ENCODE assay signal across 10 cellular contexts in the genomic region with DNA sequence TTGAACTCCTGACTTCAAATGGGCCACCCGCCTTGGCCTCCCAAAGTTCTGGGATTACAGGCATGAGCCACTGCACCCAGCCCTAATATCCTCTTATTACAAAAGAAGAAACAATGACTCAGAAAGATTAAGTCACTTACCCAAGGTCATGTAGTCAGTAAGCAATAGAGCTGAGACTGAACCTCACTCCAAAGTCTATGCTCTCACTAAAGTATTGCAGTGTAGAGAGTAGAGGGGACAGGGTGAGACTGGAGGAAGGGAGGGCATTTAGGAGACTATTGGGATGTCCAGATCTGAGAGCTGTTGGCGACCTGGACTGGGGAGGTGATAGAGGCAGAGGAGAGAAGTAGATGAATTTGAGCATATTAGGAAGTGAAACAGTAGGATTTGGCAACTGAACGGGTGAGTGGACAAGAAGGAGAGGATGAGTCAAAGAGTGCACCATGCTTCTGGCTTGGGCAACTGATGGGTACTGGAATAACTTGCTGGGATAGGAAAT. TPM values are rescaled to one million over a fixed set of nuclear protein-coding genes. Genes with fewer than 3 reads are reported as not detected.
DNase-seq lines count a peak whose midpoint lies in the region; ATAC-seq and TF ChIP-seq lines count a peak whose summit lies in the region.
"Had no signal": no experiment of that assay in that cellular context is flagged by ENCODE, and none has a peak within 500 bp of the region (broad histone marks: within the 10 kb centered on the region; RNA-seq: fewer than 3 reads in every experiment).

No MANE protein-coding gene starts in this region.

- peak overlapping the region; percentile 14 for H3K4me3 Mint-ChIP-seq in activated CD4-positive, alpha-beta memory T cell treated with anti-CD3 and anti-CD28 coated beads for 36 hours
- H3K4me3 Mint-ChIP-seq: brain had no signal

- no peaks in the 10 kb centered on the region for H3K27me3 Mint-ChIP-seq in activated CD4-positive, alpha-beta memory T cell treated with anti-CD3 and anti-CD28 coated beads for 36 hours

- H3K9me3 ChIP-seq in SK-N-SH: no peaks in the 10 kb centered on the region

- 76% methylated on average over 3 of the region's 3 CpGs for WGBS in SK-N-SH (ENCODE audit: low lambda C conversion rate)

- H3K4me1 Mint-ChIP-seq in activated CD4-positive, alpha-beta memory T cell treated with anti-CD3 and anti-CD28 coated beads for 36 hours (ENCODE audit: low read depth): peaks cover 31% of the 10 kb centered on the region
- H3K4me1 Mint-ChIP-seq: brain had no signal

- TF ChIP-seq CTCF in foreskin keratinocyte (conservative IDR thresholded peaks at IDR 0.05) (no peak), SK-N-SH (IDR thresholded peaks at IDR 0.05) (no peak)

- H3K9me3 Mint-ChIP-seq in activated CD4-positive, alpha-beta memory T cell treated with anti-CD3 and anti-CD28 coated beads for 36 hours: no peaks in the 10 kb centered on the region

- intact Hi-C loops in activated CD4-positive, alpha-beta memory T cell treated with anti-CD3 and anti-CD28 coated beads for 36 hours (cut with micrococcal nuclease): loop anchor here (1.0 kb wide), 2 partner anchors 15 to 70 kb away; no protein-coding TSS in a partner anchor

- no peaks in the 10 kb centered on the region for H3F3A ChIP-seq in SK-N-SH (replicated peaks; ENCODE audit: insufficient read depth)

- no peaks in the 10 kb centered on the region for H3K79me2 ChIP-seq in SK-N-SH (ENCODE audit: insufficient read depth)

- no peak overlapping the region for H3K4me3 ChIP-seq in SK-N-SH (ENCODE audit: low read depth in 2 of 2, low read length in 1 of 2)

- H3K4me2 ChIP-seq in SK-N-SH: no peak overlapping the region

- DNase-seq in stimulated activated CD4-positive, alpha-beta T cell treated with anti-CD3 and anti-CD28 coated beads, Interleukin-1b, Interleukin-23, amount 100 ng/mL, for 48 hours: peak; percentile 17
- no peak for DNase-seq in stimulated activated CD4-positive, alpha-beta T cell treated with anti-CD3 and anti-CD28 coated beads, Interleukin-4, amount 100 ng/mL, for 24 hours
- peak; percentile 38 for DNase-seq in activated CD4-positive, alpha-beta memory T cell treated with anti-CD3 and anti-CD28 coated beads for 36 hours
- DNase-seq in foreskin keratinocyte: peak; percentile 29 to 57
- DNase-seq in SK-N-SH: no peak
- no peak for DNase-seq in effector CD4-positive, alpha-beta T cell
- DNase-seq: left cardiac atrium had no signal

- POLR2A ChIA-PET in activated CD4-positive, alpha-beta memory T cell treated with anti-CD3 and anti-CD28 coated beads for 36 hours (lab: Charles Lee): interaction anchor here (1.8 kb wide), 1 partner anchor 12 kb away, joined by 10 read pairs; a partner anchor contains a TSS
- POLR2A ChIA-PET in SK-N-SH (lab: Yijun Ruan, JAX): no interaction called here

- ATAC-seq in foreskin keratinocyte (peak; percentile 49), GM21528 (IDR thresholded peaks at IDR 0.05; ENCODE audit: low FRiP score, unreplicated experiment) (no peak), GM19351 (IDR thresholded peaks at IDR 0.05; ENCODE audit: unreplicated experiment) (no peak)

- no peak overlapping the region for H3K27ac ChIP-seq in foreskin keratinocyte
- H3K27ac ChIP-seq in SK-N-SH (ENCODE audit: low read depth in 2 of 2, low read length in 1 of 2): no peak overlapping the region

- no peak overlapping the region for H2AFZ ChIP-seq in SK-N-SH (ENCODE audit: low read depth)

- no peak overlapping the region for H3K9ac ChIP-seq in SK-N-SH

- CTCF ChIA-PET in activated CD4-positive, alpha-beta memory T cell treated with anti-CD3 and anti-CD28 coated beads for 36 hours (lab: Charles Lee): interaction anchor here (0.6 to 1.5 kb wide), 2 partner anchors 13 to 20 kb away, joined by 3 to 4 read pairs; no protein-coding TSS in a partner anchor
- CTCF ChIA-PET in SK-N-SH (lab: Yijun Ruan, JAX): no interaction called here

- no peaks in the 10 kb centered on the region for H3K36me3 ChIP-seq in SK-N-SH (replicated peaks in 1 of 2; ENCODE audit: control insufficient read depth in 1 of 2, insufficient read depth in 2 of 2, low read length in 1 of 2)

- no peaks in the 10 kb centered on the region for H3K27me3 ChIP-seq in foreskin keratinocyte
- no peaks in the 10 kb centered on the region for H3K27me3 ChIP-seq in SK-N-SH (ENCODE audit: insufficient read depth)

- peak overlapping the region; percentile 89 for H3K27ac Mint-ChIP-seq in activated CD4-positive, alpha-beta memory T cell treated with anti-CD3 and anti-CD28 coated beads for 36 hours

- TF ChIP-seq RAD21 in SK-N-SH (IDR thresholded peaks at IDR 0.05; ENCODE audit: low read length): no peak

- TF ChIP-seq EP300 in SK-N-SH (IDR thresholded peaks at IDR 0.05; ENCODE audit: borderline replicate concordance in 1 of 2, low read depth in 1 of 2, low read length in 1 of 2): no peak

- no peaks in the 10 kb centered on the region for H4K20me1 ChIP-seq in SK-N-SH (ENCODE audit: insufficient read depth)

- H3K9me2 ChIP-seq in SK-N-SH: no peaks in the 10 kb centered on the region

- H3K4me1 ChIP-seq in foreskin keratinocyte: no peaks in the 10 kb centered on the region
- no peaks in the 10 kb centered on the region for H3K4me1 ChIP-seq in SK-N-SH (ENCODE audit: control insufficient read depth in 1 of 2, insufficient read depth in 2 of 2, low read depth in 1 of 2, low read length in 1 of 2)

- peaks cover 14% of the 10 kb centered on the region for H3K36me3 Mint-ChIP-seq in activated CD4-positive, alpha-beta memory T cell treated with anti-CD3 and anti-CD28 coated beads for 36 hours
- H3K36me3 Mint-ChIP-seq: brain had no signal

TF ChIP-seq in SK-N-SH, 30 proteins besides CTCF, POLR2A, EP300 and RAD21:
- no peak for TF ChIP-seq FOXJ3 (CRISPR knock-in tag; IDR thresholded peaks at IDR 0.05)
- no peak for TF ChIP-seq NFIC (IDR thresholded peaks at IDR 0.05; ENCODE audit: borderline replicate concordance)
- TF ChIP-seq, protein P1, sequence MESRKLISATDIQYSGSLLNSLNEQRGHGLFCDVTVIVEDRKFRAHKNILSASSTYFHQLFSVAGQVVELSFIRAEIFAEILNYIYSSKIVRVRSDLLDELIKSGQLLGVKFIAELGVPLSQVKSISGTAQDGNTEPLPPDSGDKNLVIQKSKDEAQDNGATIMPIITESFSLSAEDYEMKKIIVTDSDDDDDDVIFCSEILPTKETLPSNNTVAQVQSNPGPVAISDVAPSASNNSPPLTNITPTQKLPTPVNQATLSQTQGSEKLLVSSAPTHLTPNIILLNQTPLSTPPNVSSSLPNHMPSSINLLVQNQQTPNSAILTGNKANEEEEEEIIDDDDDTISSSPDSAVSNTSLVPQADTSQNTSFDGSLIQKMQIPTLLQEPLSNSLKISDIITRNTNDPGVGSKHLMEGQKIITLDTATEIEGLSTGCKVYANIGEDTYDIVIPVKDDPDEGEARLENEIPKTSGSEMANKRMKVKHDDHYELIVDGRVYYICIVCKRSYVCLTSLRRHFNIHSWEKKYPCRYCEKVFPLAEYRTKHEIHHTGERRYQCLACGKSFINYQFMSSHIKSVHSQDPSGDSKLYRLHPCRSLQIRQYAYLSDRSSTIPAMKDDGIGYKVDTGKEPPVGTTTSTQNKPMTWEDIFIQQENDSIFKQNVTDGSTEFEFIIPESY (IDR thresholded peaks at IDR 0.05; ENCODE audit: borderline replicate concordance, low read depth): no peak
- TF ChIP-seq, protein P2, sequence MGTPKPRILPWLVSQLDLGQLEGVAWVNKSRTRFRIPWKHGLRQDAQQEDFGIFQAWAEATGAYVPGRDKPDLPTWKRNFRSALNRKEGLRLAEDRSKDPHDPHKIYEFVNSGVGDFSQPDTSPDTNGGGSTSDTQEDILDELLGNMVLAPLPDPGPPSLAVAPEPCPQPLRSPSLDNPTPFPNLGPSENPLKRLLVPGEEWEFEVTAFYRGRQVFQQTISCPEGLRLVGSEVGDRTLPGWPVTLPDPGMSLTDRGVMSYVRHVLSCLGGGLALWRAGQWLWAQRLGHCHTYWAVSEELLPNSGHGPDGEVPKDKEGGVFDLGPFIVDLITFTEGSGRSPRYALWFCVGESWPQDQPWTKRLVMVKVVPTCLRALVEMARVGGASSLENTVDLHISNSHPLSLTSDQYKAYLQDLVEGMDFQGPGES (IDR thresholded peaks at IDR 0.05; ENCODE audit: low read depth, low read length): no peak
- no peak for TF ChIP-seq FOXM1 (IDR thresholded peaks at IDR 0.05; ENCODE audit: low read depth)
- no peak for TF ChIP-seq GATA2 (CRISPR knock-in tag; IDR thresholded peaks at IDR 0.05)
- TF ChIP-seq EZH2phosphoT487 (IDR thresholded peaks at IDR 0.05; ENCODE audit: borderline replicate concordance, low read depth): no peak
- TF ChIP-seq TAF1 (IDR thresholded peaks at IDR 0.05; ENCODE audit: borderline replicate concordance, low read depth, low read length): no peak
- TF ChIP-seq MXI1 (IDR thresholded peaks at IDR 0.05; ENCODE audit: low read depth, low read length): no peak
- no peak for TF ChIP-seq JUND (IDR thresholded peaks at IDR 0.05)
- TF ChIP-seq, protein P3, sequence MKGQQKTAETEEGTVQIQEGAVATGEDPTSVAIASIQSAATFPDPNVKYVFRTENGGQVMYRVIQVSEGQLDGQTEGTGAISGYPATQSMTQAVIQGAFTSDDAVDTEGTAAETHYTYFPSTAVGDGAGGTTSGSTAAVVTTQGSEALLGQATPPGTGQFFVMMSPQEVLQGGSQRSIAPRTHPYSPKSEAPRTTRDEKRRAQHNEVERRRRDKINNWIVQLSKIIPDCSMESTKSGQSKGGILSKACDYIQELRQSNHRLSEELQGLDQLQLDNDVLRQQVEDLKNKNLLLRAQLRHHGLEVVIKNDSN (IDR thresholded peaks at IDR 0.05; ENCODE audit: borderline replicate concordance, low read depth): no peak
- TF ChIP-seq, protein P4, sequence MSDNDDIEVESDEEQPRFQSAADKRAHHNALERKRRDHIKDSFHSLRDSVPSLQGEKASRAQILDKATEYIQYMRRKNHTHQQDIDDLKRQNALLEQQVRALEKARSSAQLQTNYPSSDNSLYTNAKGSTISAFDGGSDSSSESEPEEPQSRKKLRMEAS (IDR thresholded peaks at IDR 0.05; ENCODE audit: low read depth): no peak
- TF ChIP-seq, protein P5, sequence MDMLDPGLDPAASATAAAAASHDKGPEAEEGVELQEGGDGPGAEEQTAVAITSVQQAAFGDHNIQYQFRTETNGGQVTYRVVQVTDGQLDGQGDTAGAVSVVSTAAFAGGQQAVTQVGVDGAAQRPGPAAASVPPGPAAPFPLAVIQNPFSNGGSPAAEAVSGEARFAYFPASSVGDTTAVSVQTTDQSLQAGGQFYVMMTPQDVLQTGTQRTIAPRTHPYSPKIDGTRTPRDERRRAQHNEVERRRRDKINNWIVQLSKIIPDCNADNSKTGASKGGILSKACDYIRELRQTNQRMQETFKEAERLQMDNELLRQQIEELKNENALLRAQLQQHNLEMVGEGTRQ (IDR thresholded peaks at IDR 0.05; ENCODE audit: borderline replicate concordance, low read depth, low read length): no peak

RNA-seq across cellular contexts. Expression of a gene that starts 11.8 kb away (rescaled TPM):
- total RNA-seq in activated CD4-positive, alpha-beta memory T cell treated with anti-CD3 and anti-CD28 coated beads for 36 hours: 10 to 100 TPM; 11.3 to 12.2 TPM
- 0.10 and 0.28 TPM in 2 replicates for total RNA-seq in foreskin keratinocyte
- polyA plus RNA-seq in foreskin keratinocyte: 0.04 TPM in 2 replicates
- 0.43 and 0.60 TPM in 2 replicates for polyA plus RNA-seq in SK-N-SH (2012; rRNA removed)
- 0.60 and 0.63 TPM in 2 replicates for polyA plus RNA-seq in SK-N-SH (2012; cell fraction: cytosol; rRNA removed)
- 1.0 and 1.8 TPM in 2 replicates for polyA plus RNA-seq in SK-N-SH (2012; cell fraction: nucleus; rRNA removed)

Comparison
In these comparisons a context has a peak if more than half of its experiments do, and no peak if none do; other contexts are left out.
1. DNase-seq: peak in stimulated activated CD4-positive, alpha-beta T cell treated with anti-CD3 and anti-CD28 coated beads, Interleukin-1b, Interleukin-23, amount 100 ng/mL, for 48 hours (single experiment), activated CD4-positive, alpha-beta memory T cell treated with anti-CD3 and anti-CD28 coated beads for 36 hours (single experiment) and foreskin keratinocyte (2 of 2); none in stimulated activated CD4-positive, alpha-beta T cell treated with anti-CD3 and anti-CD28 coated beads, Interleukin-4, amount 100 ng/mL, for 24 hours (single experiment), SK-N-SH (single experiment) and effector CD4-positive, alpha-beta T cell (single experiment).